In the genomic region with DNA sequence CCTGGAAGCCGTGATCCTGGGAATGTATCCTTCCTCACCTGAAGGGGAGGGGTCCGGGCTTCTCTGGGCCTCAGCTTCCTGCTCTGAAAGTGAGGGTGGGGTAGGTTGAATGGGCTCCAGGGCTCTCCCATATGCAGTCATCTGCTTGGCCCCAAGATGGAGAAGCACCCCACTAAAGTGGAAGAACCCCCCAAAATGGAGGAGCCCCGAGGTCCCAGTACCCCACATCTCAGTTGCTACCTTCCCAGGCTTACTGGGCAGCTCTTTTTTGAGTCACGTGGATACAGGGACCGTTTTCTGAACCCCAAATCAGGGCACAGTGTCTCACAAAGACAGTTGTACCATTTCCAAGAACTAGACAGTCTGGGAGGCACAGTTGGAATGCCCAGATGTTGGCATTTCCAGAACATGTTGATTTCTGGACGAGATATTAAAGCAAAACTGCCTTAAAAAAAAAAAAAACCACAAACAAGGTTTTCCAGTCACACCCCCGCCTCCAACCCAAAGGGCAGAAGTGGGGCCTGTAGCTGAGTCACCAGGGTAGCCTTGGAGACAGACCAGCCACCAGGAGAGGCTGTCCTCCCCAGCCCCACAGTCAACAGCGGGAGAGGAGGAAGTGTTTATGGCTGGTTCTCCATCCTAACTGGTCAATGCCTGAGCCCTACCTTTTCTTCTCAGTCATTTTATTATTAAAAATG, we compare ENCODE assay signal across 8 cellular contexts. TPM values are rescaled to one million over a fixed set of nuclear protein-coding genes. Genes with fewer than 3 reads are reported as not detected.
DNase-seq lines count a peak whose midpoint lies in the region; ATAC-seq, FAIRE-seq and TF ChIP-seq lines count a peak whose summit lies in the region.

No MANE protein-coding gene starts in this region.

- H3F3A ChIP-seq in PC-3 (ENCODE audit: low read length, unreplicated experiment) = no peaks in the 10 kb centered on the region

- no peak overlapping the region for H2AFZ ChIP-seq in PC-3 (ENCODE audit: low read length)

- no peak overlapping the region for H3K27ac ChIP-seq in PC-3 (ENCODE audit: low read length)
- peak overlapping the region; percentile 64 for H3K27ac ChIP-seq in duodenal mucosa (ENCODE audit: low read depth, low read length)

- H3K4me2 ChIP-seq in PC-3 (ENCODE audit: low read length) = peak overlapping the region; percentile 64

- CTCF ChIA-PET in PC-3 (lab: Charles Lee) = interaction anchor here (0.6 kb wide), 1 partner anchor 10 kb away, joined by 4 read pairs; no protein-coding TSS in a partner anchor

- H3K9me3 ChIP-seq in PC-3 (ENCODE audit: low read length) = no peaks in the 10 kb centered on the region
- H3K9me3 ChIP-seq in duodenal mucosa (ENCODE audit: control insufficient read depth in 1 of 2, low read length in 2 of 2) = no peaks in the 10 kb centered on the region

- BruUV-seq in PC-3 (replicated peaks; lab: Mats Ljungman, UMichigan) = no TSS peak

- DNase-seq in CMK (ENCODE audit: low read depth) (peak; percentile 44), PC-3 (peak; percentile 80), medulla oblongata (ENCODE audit: extremely low spot score) (peak; percentile 78), urothelium cell line (ENCODE audit: low spot score) (peak; percentile 94), putamen (ENCODE audit: low spot score) (no peak)

- H3K36me3 ChIP-seq in PC-3 (ENCODE audit: low read depth, low read length) (no peaks in the 10 kb centered on the region), duodenal mucosa (ENCODE audit: control insufficient read depth in 1 of 2, insufficient read depth in 2 of 2, low read length in 2 of 2) (no peaks in the 10 kb centered on the region)

- H3K9ac ChIP-seq in PC-3 (ENCODE audit: low read length) (no peak overlapping the region), duodenal mucosa (ENCODE audit: low read depth in 1 of 2, low read length in 2 of 2) (no peak overlapping the region)

- peak; percentile 73 for FAIRE-seq in urothelium cell line (lab: Jason Lieb, UNC)

- H3K79me2 ChIP-seq in PC-3 (ENCODE audit: low read length) = no peaks in the 10 kb centered on the region

- POLR2A ChIA-PET in PC-3 (lab: Charles Lee; ENCODE audit: unreplicated experiment) = interaction anchor here (0.6 kb wide), 1 partner anchor 9 kb away, joined by 3 read pairs; no protein-coding TSS in a partner anchor

- no peaks in the 10 kb centered on the region for H4K20me1 ChIP-seq in PC-3 (ENCODE audit: low read length)

- H3K27me3 ChIP-seq in PC-3 (ENCODE audit: low read length) (peaks cover 5% of the 10 kb centered on the region; the same call in 1 of the 2 replicates), duodenal mucosa (ENCODE audit: control insufficient read depth in 1 of 2, insufficient read depth in 2 of 2, low read length in 2 of 2) (no peaks in the 10 kb centered on the region)

- H3K9me2 ChIP-seq in PC-3 (replicated peaks; ENCODE audit: low read length) = no peaks in the 10 kb centered on the region

- intact Hi-C loops in PC-3 (cut with micrococcal nuclease) = no loop called here

- peaks cover 11% of the 10 kb centered on the region for H3K4me1 ChIP-seq in PC-3 (ENCODE audit: insufficient read depth, low read length)
- H3K4me1 ChIP-seq in duodenal mucosa (ENCODE audit: control insufficient read depth in 1 of 2, insufficient read depth in 2 of 2, low read length in 2 of 2) = peaks cover 20 to 24% of the 10 kb centered on the region in 2 donors

- ATAC-seq in PC-3 = peak; percentile 89
- no peak for ATAC-seq in HG02870 (IDR thresholded peaks at IDR 0.05; ENCODE audit: unreplicated experiment)
- ATAC-seq in GM19035 (IDR thresholded peaks at IDR 0.05; ENCODE audit: unreplicated experiment) = no peak

- H3K4me3 ChIP-seq in PC-3 (ENCODE audit: low read length) (no peak overlapping the region), duodenal mucosa (ENCODE audit: low read depth in 1 of 2, low read length in 2 of 2) (no peak overlapping the region)

- no peak for TF ChIP-seq CTCF in PC-3 (conservative IDR thresholded peaks at IDR 0.05; ENCODE audit: low read depth, low read length)

RNA-seq across cellular contexts. Expression of gene VASH1, which starts 12.1 kb away (rescaled TPM):
- total RNA-seq in PC-3 (2014; rRNA removed) = 1.3 and 1.8 TPM in 2 replicates

RNA-seq across cellular contexts. Expression of gene ANGEL1, which starts 39.3 kb away (rescaled TPM):
- total RNA-seq in PC-3 (2014; rRNA removed) = 9.2 and 12.4 TPM in 2 replicates

RNA-seq across cellular contexts. Expression of gene LRRC74A, which starts 52.9 kb away (rescaled TPM):
- total RNA-seq in PC-3 (2014; rRNA removed) = not detected in 2 replicates
